ENCODE assay signal across 8 cellular contexts in genomic region chr19:32675720-32676185, GRCh38.
DNase-seq lines count a peak whose midpoint lies in the region; ATAC-seq and TF ChIP-seq lines count a peak whose summit lies in the region.

Gene RGS9BP, plus strand, starts transcription at chr19:32675848. Its CDS starts 416 bp downstream, at chr19:32676264.

- DNase-seq in DND-41 (peak; percentile 81), NCI-H82 (lab: John Stamatoyannopoulos, UW) (peak; percentile 95), activated T-cell treated with anti-CD3 and anti-CD28 coated beads for 1 hour (ENCODE audit: low read depth) (peak; percentile 49), epidermal melanocyte (ENCODE audit: insufficient read length, low spot score) (peak; percentile 44), midbrain (lab: John Stamatoyannopoulos, UW) (peak; percentile 69), NCI-H2107 (lab: John Stamatoyannopoulos, UW) (no peak)
- DNase-seq in stimulated activated CD8-positive, alpha-beta memory T cell treated with anti-CD3 and anti-CD28 coated beads, Interleukin-4, amount 100 ng/mL, for 48 hours = peak; percentile 77

- peak within 1 kb of the TSS; percentile 79 for H3K9ac ChIP-seq in DND-41 (ENCODE audit: low read depth, low read length)

- peaks cover 37% of the 10 kb centered on the region for H4K20me1 ChIP-seq in DND-41 (ENCODE audit: insufficient read depth, low read length)

- ATAC-seq in DND-41 (ENCODE audit: insufficient read depth, low read depth) (peak; percentile 70), HG03025 (IDR thresholded peaks at IDR 0.05; ENCODE audit: low FRiP score, unreplicated experiment) (peak; percentile 38)

- no peaks in the 10 kb centered on the region for H3K27me3 ChIP-seq in DND-41 (ENCODE audit: insufficient read depth, low read length, poor library complexity)

- H3K27ac ChIP-seq in DND-41 (ENCODE audit: low read length) = peak within 1 kb of the TSS; percentile 72

- H2AFZ ChIP-seq in DND-41 (ENCODE audit: low read depth, low read length) = peak within 1 kb of the TSS; percentile 89

- H3K79me2 ChIP-seq in DND-41 (ENCODE audit: insufficient read depth, low read length) = peaks cover 40% of the 10 kb centered on the region

- peaks cover 32% of the 10 kb centered on the region for H3K4me1 ChIP-seq in DND-41 (ENCODE audit: insufficient read depth, low read length)

- H3K4me3 ChIP-seq in DND-41 (ENCODE audit: low read depth in 1 of 2, low read length in 2 of 2) = peak within 1 kb of the TSS; percentile 90 to 98

- peak within 1 kb of the TSS; percentile 84 for H3K4me2 ChIP-seq in DND-41 (ENCODE audit: insufficient read depth, low read length)

- no peaks in the 10 kb centered on the region for H3K9me3 ChIP-seq in DND-41 (ENCODE audit: insufficient read depth, low read length, severe bottlenecking)

- peaks cover 7% of the 10 kb centered on the region for H3K36me3 ChIP-seq in DND-41 (ENCODE audit: insufficient read depth, low read length)

- TF ChIP-seq CTCF in DND-41 (IDR thresholded peaks at IDR 0.05; ENCODE audit: borderline replicate concordance, extremely low read depth, low read length, poor library complexity, severe bottlenecking) = no peak
